In genomic region chr21:45461369-45461750, GRCh38 we compare ENCODE assay signal across 1 cellular context.
TF ChIP-seq lines count a peak whose summit lies in the region.

No MANE protein-coding gene starts in this region.

TF ChIP-seq in GM23338, 12 proteins besides CTCF, POLR2A, EP300 and RAD21 (continued from another document):
- no peak for TF ChIP-seq ZNF462 (CRISPR knock-in tag; IDR thresholded peaks at IDR 0.05)
- no peak for TF ChIP-seq ZNF114 (CRISPR knock-in tag; IDR thresholded peaks at IDR 0.05)
- TF ChIP-seq EZH2 (IDR thresholded peaks at IDR 0.05; ENCODE audit: low read depth, unreplicated experiment), result no peak
- no peak for TF ChIP-seq STAT1 (IDR thresholded peaks at IDR 0.05; ENCODE audit: unreplicated experiment)
- no peak for TF ChIP-seq EZH2phosphoT487 (IDR thresholded peaks at IDR 0.05; ENCODE audit: unreplicated experiment)
- no peak for TF ChIP-seq REST (IDR thresholded peaks at IDR 0.05; ENCODE audit: unreplicated experiment)
- no peak for TF ChIP-seq JUNB (IDR thresholded peaks at IDR 0.05; ENCODE audit: unreplicated experiment)
- TF ChIP-seq NANOG (IDR thresholded peaks at IDR 0.05; ENCODE audit: borderline replicate concordance), result no peak
- TF ChIP-seq ZNF331 (CRISPR knock-in tag; IDR thresholded peaks at IDR 0.05; ENCODE audit: low read depth), result no peak
